Comparison of ENCODE assay signal across 36 cellular contexts in genomic region chr4:54428940-54429339, GRCh38.
DNase-seq lines count a peak whose midpoint lies in the region; ATAC-seq, FAIRE-seq and TF ChIP-seq lines count a peak whose summit lies in the region.
"Had no signal": no experiment of that assay in that cellular context is flagged by ENCODE, and none has a peak within 500 bp of the region (broad histone marks: within the 10 kb centered on the region; RNA-seq: fewer than 3 reads in every experiment).

No MANE protein-coding gene starts in this region.

- no peaks in the 10 kb centered on the region for H3K36me3 ChIP-seq in HepG2 (replicated peaks in 1 of 2; ENCODE audit: control insufficient read depth in 1 of 2, insufficient read depth in 2 of 2, low read length in 2 of 2)
- H3K36me3 ChIP-seq in right lobe of liver, result no peaks in the 10 kb centered on the region
- H3K36me3 ChIP-seq in IMR-90 (ENCODE audit: control insufficient read depth, insufficient read depth, low read length), result no peaks in the 10 kb centered on the region
- no peaks in the 10 kb centered on the region for H3K36me3 ChIP-seq in K562 (ENCODE audit: control insufficient read depth, insufficient read depth, low read length)
- H3K36me3 ChIP-seq: BE2C; BLaER1; BLaER1 treated with 17β-estradiol and CSF1 and Interleukin-3, amounts not matched to agents 10 nM and 100 nM had no signal

- peaks cover 8% of the 10 kb centered on the region for H3K27me3 Mint-ChIP-seq in activated CD8-positive, alpha-beta T cell treated with anti-CD3 and anti-CD28 coated beads, Interleukin-2, amount 10 ng/mL, durations not matched to agents 7 days and 5 days (ENCODE audit: low read depth)
- H3K27me3 Mint-ChIP-seq: CD4-positive, CD25-positive, alpha-beta regulatory T cell had no signal

- no peak overlapping the region for H3K56ac ChIP-seq in IMR-90 (ENCODE audit: extremely low read depth, insufficient read depth, low read length)

- no peak overlapping the region for H3K4me3 Mint-ChIP-seq in activated CD8-positive, alpha-beta T cell treated with anti-CD3 and anti-CD28 coated beads, Interleukin-2, amount 10 ng/mL, durations not matched to agents 7 days and 5 days
- H3K4me3 Mint-ChIP-seq: B cell; CD14-positive monocyte; CD4-positive, alpha-beta memory T cell; CD4-positive, alpha-beta T cell; CD4-positive, CD25-positive, alpha-beta regulatory T cell; CD8-positive, alpha-beta memory T cell; CD8-positive, alpha-beta T cell had no signal

- no peak for DNase-seq in HepG2 (ENCODE audit: low spot score)
- DNase-seq in right lobe of liver, result no peak
- DNase-seq in A549 (ENCODE audit: low read depth in 1 of 2, low spot score in 1 of 2), result no peak
- DNase-seq in IMR-90, result no peak
- DNase-seq in K562 (ENCODE audit: extremely low read depth in 1 of 4, low spot score in 3 of 4), result no peak
- DNase-seq in activated CD8-positive, alpha-beta T cell treated with anti-CD3 and anti-CD28 coated beads, Interleukin-2, amount 10 ng/mL, durations not matched to agents 7 days and 5 days, result no peak
- DNase-seq in NCI-H187 treated with DMSO at 0.1 percent for 48 hours (lab: John Stamatoyannopoulos, UW), result no peak
- no peak for DNase-seq in H54 (ENCODE audit: insufficient read length, low spot score)
- DNase-seq: 8988T; ACHN; AML-193; BE2C; C1 segment of cervical spinal cord; Caco-2; Calu3; CD4-positive, alpha-beta memory T cell; CD4-positive, alpha-beta T cell; CD4-positive, CD25-positive, alpha-beta regulatory T cell; CD8-positive, alpha-beta memory T cell; CD8-positive, alpha-beta T cell; COR-L47; DMS 273 treated with DMSO at 0.1 percent for 48 hours; DMS153; DMS53; DMS79; DMS79 treated with DMSO at 0.1 percent for 48 hours; DND-41; EL had no signal

- H3K4me3 ChIP-seq in HepG2 (replicated peaks in 1 of 3; ENCODE audit: insufficient read depth in 1 of 3, low read depth in 2 of 3, low read length in 3 of 3) (no peak overlapping the region), right lobe of liver (no peak overlapping the region), A549 (no peak overlapping the region), IMR-90 (ENCODE audit: insufficient read depth, low read depth, low read length) (no peak overlapping the region), K562 (no peak overlapping the region)
- H3K4me3 ChIP-seq: BLaER1; BLaER1 treated with 17β-estradiol and CSF1 and Interleukin-3, amounts not matched to agents 10 nM and 100 nM had no signal

- no peak overlapping the region for H3K4ac ChIP-seq in IMR-90 (ENCODE audit: low read depth, low read length)

- no peaks in the 10 kb centered on the region for H3K9me1 ChIP-seq in IMR-90 (ENCODE audit: insufficient read depth, low read length)
- no peaks in the 10 kb centered on the region for H3K9me1 ChIP-seq in K562 (ENCODE audit: control insufficient read depth, insufficient read depth, low read length)

- H3K14ac ChIP-seq in IMR-90 (replicated peaks; ENCODE audit: low read depth, low read length), result no peak overlapping the region

- H3K18ac ChIP-seq in IMR-90 (ENCODE audit: low read depth, low read length), result no peak overlapping the region

- TF ChIP-seq EP300 in HepG2 (IDR thresholded peaks at IDR 0.05; ENCODE audit: low read depth in 2 of 2, low read length in 2 of 2), result no peak
- no peak for TF ChIP-seq EP300 in HepG2 (CRISPR knock-in tag; IDR thresholded peaks at IDR 0.05; ENCODE audit: borderline replicate concordance)
- no peak for TF ChIP-seq EP300 in A549 (IDR thresholded peaks at IDR 0.05)
- TF ChIP-seq EP300 in K562 (IDR thresholded peaks at IDR 0.05; ENCODE audit: low read length), result no peak

- FAIRE-seq in HepG2 (lab: Jason Lieb, UNC) (no peak), A549 (lab: Jason Lieb, UNC) (no peak), K562 (lab: Jason Lieb, UNC) (no peak), H54 (lab: Jason Lieb, UNC) (no peak)
- FAIRE-seq: A204.1, D721Med had no signal

- POLR2A ChIA-PET in HepG2 (lab: Yijun Ruan, JAX), result no interaction called here
- POLR2A ChIA-PET in A549 (lab: Yijun Ruan, JAX), result no interaction called here
- POLR2A ChIA-PET in IMR-90 (lab: Charles Lee; ENCODE audit: unreplicated experiment), result no interaction called here
- POLR2A ChIA-PET in K562 (lab: Yijun Ruan, JAX), result no interaction called here
- POLR2A ChIA-PET in activated CD8-positive, alpha-beta T cell treated with anti-CD3 and anti-CD28 coated beads, Interleukin-2, amount 10 ng/mL, durations not matched to agents 7 days and 5 days (lab: Charles Lee), result no interaction called here

- no peak overlapping the region for H4K8ac ChIP-seq in IMR-90 (ENCODE audit: low read depth in 2 of 2, low read length in 2 of 2)

- no peaks in the 10 kb centered on the region for H3K4me1 ChIP-seq in HepG2 (ENCODE audit: insufficient read depth, low read length)
- no peaks in the 10 kb centered on the region for H3K4me1 ChIP-seq in right lobe of liver
- no peaks in the 10 kb centered on the region for H3K4me1 ChIP-seq in A549
- H3K4me1 ChIP-seq in IMR-90 (ENCODE audit: control insufficient read depth, insufficient read depth, low read length), result no peaks in the 10 kb centered on the region
- no peaks in the 10 kb centered on the region for H3K4me1 ChIP-seq in K562 (replicated peaks in 1 of 2; ENCODE audit: control insufficient read depth in 2 of 2, insufficient read depth in 2 of 2, low read length in 2 of 2)
- H3K4me1 ChIP-seq: BE2C; BLaER1; BLaER1 treated with 17β-estradiol and CSF1 and Interleukin-3, amounts not matched to agents 10 nM and 100 nM; Caco-2 had no signal

- no peak for TF ChIP-seq POLR2A in HepG2 (IDR thresholded peaks at IDR 0.05; ENCODE audit: insufficient read depth in 1 of 2, low read depth in 2 of 2, low read length in 2 of 2)
- TF ChIP-seq POLR2A in right lobe of liver (IDR thresholded peaks at IDR 0.05), result no peak
- no peak for TF ChIP-seq POLR2A in A549 (IDR thresholded peaks at IDR 0.05; ENCODE audit: low read length)
- TF ChIP-seq POLR2A in IMR-90 (IDR thresholded peaks at IDR 0.05; ENCODE audit: low read depth, low read length), result no peak
- TF ChIP-seq POLR2A in K562 (conservative IDR thresholded peaks at IDR 0.05), result no peak
- TF ChIP-seq POLR2A in H54 (IDR thresholded peaks at IDR 0.05; ENCODE audit: low read depth, low read length), result no peak

- H4K20me1 ChIP-seq in HepG2 (ENCODE audit: insufficient read depth, low read length) (no peaks in the 10 kb centered on the region), IMR-90 (ENCODE audit: insufficient read depth, low read length) (no peaks in the 10 kb centered on the region), K562 (replicated peaks; ENCODE audit: control insufficient read depth, insufficient read depth, low read length) (no peaks in the 10 kb centered on the region)
- H4K20me1 ChIP-seq: BLaER1; BLaER1 treated with 17β-estradiol and CSF1 and Interleukin-3, amounts not matched to agents 10 nM and 100 nM had no signal

- no peak overlapping the region for H3K23ac ChIP-seq in IMR-90 (ENCODE audit: low read depth, low read length)

- H3K4me1 Mint-ChIP-seq in activated CD8-positive, alpha-beta T cell treated with anti-CD3 and anti-CD28 coated beads, Interleukin-2, amount 10 ng/mL, durations not matched to agents 7 days and 5 days (ENCODE audit: low read depth), result no peaks in the 10 kb centered on the region
- H3K4me1 Mint-ChIP-seq: B cell; CD14-positive monocyte; CD4-positive, alpha-beta memory T cell; CD4-positive, CD25-positive, alpha-beta regulatory T cell; CD8-positive, alpha-beta memory T cell had no signal

- TF ChIP-seq CTCF in HepG2 (CRISPR knock-in tag; IDR thresholded peaks at IDR 0.05) (no peak), right lobe of liver (IDR thresholded peaks at IDR 0.05) (no peak), A549 (IDR thresholded peaks at IDR 0.05) (no peak), IMR-90 (conservative IDR thresholded peaks at IDR 0.05; ENCODE audit: low read depth, low read length) (no peak), K562 (IDR thresholded peaks at IDR 0.05 in 2 of 3, conservative IDR thresholded peaks at IDR 0.05 in 1 of 3; ENCODE audit: insufficient read depth in 2 of 3, low read depth in 1 of 3, low read length in 3 of 3) (no peak)

- H2BK120ac ChIP-seq in IMR-90 (ENCODE audit: low read depth, low read length), result no peak overlapping the region

- H3K79me1 ChIP-seq in IMR-90 (ENCODE audit: low read depth in 1 of 2, low read length in 2 of 2), result no peaks in the 10 kb centered on the region

- no peak overlapping the region for H2AK9ac ChIP-seq in IMR-90 (replicated peaks; ENCODE audit: low read depth, low read length, poor library complexity)

- WGBS in HepG2 (ENCODE audit: low lambda C conversion rate), result 0% methylated on average over 2 of the region's 2 CpGs
- WGBS in right lobe of liver (ENCODE audit: insufficient coverage, low coverage, low lambda C conversion rate, missing lambda C conversion rate), result 70% methylated on average over 2 of the region's 2 CpGs
- WGBS in A549 (ENCODE audit: missing lambda C conversion rate), result 0% methylated on average over 2 of the region's 2 CpGs
- no CpG with 5 or more reads among the region's 2 CpGs for WGBS in IMR-90 (ENCODE audit: extremely low coverage in 2 of 2, insufficient read length in 1 of 2), 2 experiments
- 0% methylated on average over 2 of the region's 2 CpGs for WGBS in K562 (ENCODE audit: insufficient coverage, low coverage, missing lambda C conversion rate)

- H3K27ac ChIP-seq in HepG2 (ENCODE audit: extremely low read length, insufficient read depth, low read length) (no peak overlapping the region), right lobe of liver (no peak overlapping the region), A549 (no peak overlapping the region), IMR-90 (ENCODE audit: insufficient read depth, low read length) (no peak overlapping the region), K562 (ENCODE audit: extremely low read depth, low read depth, low read length) (no peak overlapping the region)
- H3K27ac ChIP-seq: 22Rv1; BLaER1; BLaER1 treated with 17β-estradiol and CSF1 and Interleukin-3, amounts not matched to agents 10 nM and 100 nM; C4-2B had no signal

- H2AFZ ChIP-seq in HepG2 (ENCODE audit: low read length), result no peak overlapping the region
- no peak overlapping the region for H2AFZ ChIP-seq in IMR-90 (replicated peaks; ENCODE audit: low read length, poor library complexity)
- H2AFZ ChIP-seq in K562 (ENCODE audit: low read depth, low read length), result no peak overlapping the region

- CTCF ChIA-PET in HepG2 (lab: Yijun Ruan, JAX; ENCODE audit: low intra/inter-chr PET ratio, low total read pairs) (no interaction called here), A549 (lab: Yijun Ruan, JAX) (interaction anchor here (1.5 kb wide), 1 partner anchor 13 kb away, joined by 3 read pairs; no protein-coding TSS in a partner anchor), IMR-90 (lab: Yijun Ruan, JAX) (interaction anchor here (1.8 kb wide), 1 partner anchor 11 kb away, joined by 4 read pairs; no protein-coding TSS in a partner anchor), K562 (lab: Yijun Ruan, JAX; ENCODE audit: low intra/inter-chr PET ratio) (no interaction called here)
- CTCF ChIA-PET in activated CD8-positive, alpha-beta T cell treated with anti-CD3 and anti-CD28 coated beads, Interleukin-2, amount 10 ng/mL, durations not matched to agents 7 days and 5 days (lab: Charles Lee), result no interaction called here

- H2BK15ac ChIP-seq in IMR-90 (ENCODE audit: low read depth, low read length), result no peak overlapping the region

- H3K79me2 ChIP-seq in HepG2 (ENCODE audit: insufficient read depth, low read length) (no peaks in the 10 kb centered on the region), K562 (ENCODE audit: control insufficient read depth, insufficient read depth, low read length) (no peaks in the 10 kb centered on the region)

- TF ChIP-seq RAD21 in HepG2 (CRISPR knock-in tag; IDR thresholded peaks at IDR 0.05) (no peak), A549 (conservative IDR thresholded peaks at IDR 0.05 in 1 of 2, IDR thresholded peaks at IDR 0.05 in 1 of 2) (no peak), IMR-90 (IDR thresholded peaks at IDR 0.05; ENCODE audit: low read length) (no peak), K562 (CRISPR knock-in tag; conservative IDR thresholded peaks at IDR 0.05 in 1 of 2, IDR thresholded peaks at IDR 0.05 in 1 of 2) (no peak)

- no peak for ATAC-seq in HepG2
- ATAC-seq in right lobe of liver, result no peak
- no peak for ATAC-seq in A549
- ATAC-seq in IMR-90 (ENCODE audit: low read depth), result no peak
- no peak for ATAC-seq in K562
- ATAC-seq in activated CD8-positive, alpha-beta T cell treated with anti-CD3 and anti-CD28 coated beads, Interleukin-2, amount 10 ng/mL, durations not matched to agents 7 days and 5 days, result no peak
- ATAC-seq: CD8-positive, alpha-beta T cell had no signal

- no peak overlapping the region for H3K4me2 ChIP-seq in HepG2 (ENCODE audit: low read depth, low read length)
- H3K4me2 ChIP-seq in A549, result no peak overlapping the region
- H3K4me2 ChIP-seq in IMR-90 (ENCODE audit: low read depth, low read length), result no peak overlapping the region
- H3K4me2 ChIP-seq in K562 (ENCODE audit: insufficient read depth, low read length), result no peak overlapping the region
- H3K4me2 ChIP-seq: BLaER1; BLaER1 treated with 17β-estradiol and CSF1 and Interleukin-3, amounts not matched to agents 10 nM and 100 nM had no signal

- BruUV-seq in HepG2 (replicated peaks; lab: Mats Ljungman, UMichigan), result no TSS peak
- BruUV-seq in IMR-90 (replicated peaks; lab: Mats Ljungman, UMichigan), result no TSS peak
- BruUV-seq in K562 (replicated peaks; lab: Mats Ljungman, UMichigan), result no TSS peak

- no peak overlapping the region for H3K9ac ChIP-seq in HepG2 (ENCODE audit: insufficient read depth, low read depth, low read length)
- H3K9ac ChIP-seq in IMR-90 (ENCODE audit: low read depth, low read length), result no peak overlapping the region
- no peak overlapping the region for H3K9ac ChIP-seq in K562 (ENCODE audit: insufficient read depth in 1 of 2, low read depth in 2 of 2, low read length in 2 of 2)
- H3K9ac ChIP-seq: BLaER1; BLaER1 treated with 17β-estradiol and CSF1 and Interleukin-3, amounts not matched to agents 10 nM and 100 nM had no signal

- no peak overlapping the region for H3K27ac Mint-ChIP-seq in activated CD8-positive, alpha-beta T cell treated with anti-CD3 and anti-CD28 coated beads, Interleukin-2, amount 10 ng/mL, durations not matched to agents 7 days and 5 days
- H3K27ac Mint-ChIP-seq: B cell; CD14-positive monocyte; CD4-positive, alpha-beta memory T cell; CD4-positive, alpha-beta T cell; CD4-positive, CD25-positive, alpha-beta regulatory T cell; CD8-positive, alpha-beta memory T cell; CD8-positive, alpha-beta T cell had no signal

- in situ Hi-C loops in HepG2 (cut with HindIII; ENCODE audit: extremely low pct_ligation_motif_present, low pct_unique_long_range_greater_than_20kb) (no loop called here), IMR-90 (cut with MboI; ENCODE audit: low sequenced_read_pairs) (no loop called here), K562 (cut with MboI) (no loop called here)

- dilution Hi-C loops in IMR-90 (cut with HindIII; ENCODE audit: low sequenced_read_pairs, unreplicated experiment), result no loop called here

- intact Hi-C loops in HepG2 (cut with micrococcal nuclease; ENCODE audit: unreplicated experiment), result no loop called here
- intact Hi-C loops in right lobe of liver (cut with DNase I), result no loop called here
- intact Hi-C loops in IMR-90 (cut with micrococcal nuclease), result no loop called here
- intact Hi-C loops in K562 (cut with micrococcal nuclease), result no loop called here

- H3K36me3 Mint-ChIP-seq in activated CD8-positive, alpha-beta T cell treated with anti-CD3 and anti-CD28 coated beads, Interleukin-2, amount 10 ng/mL, durations not matched to agents 7 days and 5 days (ENCODE audit: low read depth), result no peaks in the 10 kb centered on the region
- H3K36me3 Mint-ChIP-seq: CD14-positive monocyte; CD4-positive, alpha-beta memory T cell; CD4-positive, CD25-positive, alpha-beta regulatory T cell; CD8-positive, alpha-beta memory T cell; CD8-positive, alpha-beta T cell had no signal

- H3K27me3 ChIP-seq in HepG2 (ENCODE audit: control insufficient read depth in 1 of 2, insufficient read depth in 2 of 2, low read length in 2 of 2) (peaks cover 0 to 9% of the 10 kb centered on the region in 2 experiments; a peak in 1 of 5 replicates), right lobe of liver (no peaks in the 10 kb centered on the region), IMR-90 (ENCODE audit: control insufficient read depth, insufficient read depth, low read length) (peaks cover 24% of the 10 kb centered on the region), K562 (ENCODE audit: control insufficient read depth in 2 of 2, insufficient read depth in 2 of 2, low read length in 2 of 2) (peaks cover 0 to 6% of the 10 kb centered on the region in 2 experiments; a peak in 3 of 5 replicates)
- H3K27me3 ChIP-seq: BLaER1; BLaER1 treated with 17β-estradiol and CSF1 and Interleukin-3, amounts not matched to agents 10 nM and 100 nM had no signal

- H2BK5ac ChIP-seq in IMR-90 (ENCODE audit: low read depth, low read length, poor library complexity, severe bottlenecking), result no peak overlapping the region

- no peak overlapping the region for H4K91ac ChIP-seq in IMR-90 (ENCODE audit: insufficient read depth, low read depth, low read length)

- H3K9me3 ChIP-seq in HepG2 (ENCODE audit: low read length), result no peaks in the 10 kb centered on the region
- H3K9me3 ChIP-seq in right lobe of liver, result no peaks in the 10 kb centered on the region
- H3K9me3 ChIP-seq in A549, result no peaks in the 10 kb centered on the region
- H3K9me3 ChIP-seq in IMR-90 (ENCODE audit: control insufficient read depth, insufficient read depth, low read length), result no peaks in the 10 kb centered on the region
- H3K9me3 ChIP-seq in K562 (replicated peaks; ENCODE audit: control insufficient read depth, insufficient read depth, low read depth, low read length), result no peaks in the 10 kb centered on the region
- H3K9me3 ChIP-seq: BE2C; BLaER1; BLaER1 treated with 17β-estradiol and CSF1 and Interleukin-3, amounts not matched to agents 10 nM and 100 nM; Caco-2 had no signal

- H2AK5ac ChIP-seq in IMR-90 (ENCODE audit: low read depth, low read length), result no peak overlapping the region

- no peak overlapping the region for H2BK20ac ChIP-seq in IMR-90 (ENCODE audit: low read depth, low read length)

- H3K9me3 Mint-ChIP-seq in activated CD8-positive, alpha-beta T cell treated with anti-CD3 and anti-CD28 coated beads, Interleukin-2, amount 10 ng/mL, durations not matched to agents 7 days and 5 days (ENCODE audit: insufficient read depth), result no peaks in the 10 kb centered on the region
- H3K9me3 Mint-ChIP-seq: CD14-positive monocyte; CD8-positive, alpha-beta T cell had no signal

- no peak overlapping the region for H4K5ac ChIP-seq in IMR-90 (ENCODE audit: low read depth, low read length)

Comparison
In these comparisons a context has a peak if more than half of its experiments do, and no peak if none do; other contexts are left out.
1. CTCF ChIA-PET loops: an anchor here in A549 (1.5 kb wide) and IMR-90 (1.8 kb wide); none called in HepG2, K562 and activated CD8-positive, alpha-beta T cell treated with anti-CD3 and anti-CD28 coated beads, Interleukin-2, amount 10 ng/mL, durations not matched to agents 7 days and 5 days.
2. Of the 241 proteins assayed by ChIP-seq in both HepG2 and K562: peak only in HepG2: MAFK; only in K562: none; in both: MAFF; in neither: 239.